28 cellular contexts compared by ENCODE assay signal in the genomic region with DNA sequence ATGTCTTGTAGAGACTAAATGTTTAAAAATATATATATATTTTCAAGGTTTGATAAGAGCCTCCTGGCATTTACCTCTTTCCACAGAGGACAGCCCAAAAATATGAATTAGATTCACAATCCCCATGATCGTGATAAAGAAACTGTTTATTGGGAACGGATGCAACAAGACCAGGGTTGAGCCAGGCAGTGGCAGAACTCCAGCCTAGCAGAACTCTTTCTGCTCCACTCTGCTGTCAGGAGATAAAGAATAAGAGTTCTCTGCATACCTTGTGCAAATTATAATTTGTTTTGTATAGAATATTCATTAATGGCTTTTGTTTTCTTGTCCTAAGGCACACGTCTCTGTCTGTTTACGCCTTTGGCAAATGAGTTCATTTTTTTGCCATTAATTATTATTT.
"Had no signal": no experiment of that assay in that cellular context is flagged by ENCODE, and none has a peak within 500 bp of the region (broad histone marks: within the 10 kb centered on the region; RNA-seq: fewer than 3 reads in every experiment).

No MANE protein-coding gene starts in this region.

- H3K4me1 ChIP-seq: pancreas, prostate gland, sigmoid colon, stomach, thyroid gland, transverse colon, upper lobe of right lung, uterus had no signal

- H3K9me3 Mint-ChIP-seq: nephron progenitor cell, type B pancreatic cell had no signal

- H3K27me3 ChIP-seq: neutrophil, pancreas, right lobe of liver, sigmoid colon, stomach, thyroid gland, transverse colon, upper lobe of right lung, uterus had no signal

- H3K27me3 Mint-ChIP-seq: naive thymus-derived CD8-positive, alpha-beta T cell; natural killer cell treated with Interleukin-12 subunit alpha and Interleukin-12 subunit beta and Interleukin-15 and Interleukin-18, amount 100 ng/mL, for 72 hours; stimulated activated naive B cell treated with anti-CD40 and anti-IgM and Interleukin-4, amounts not matched to agents 10 μg/mL and 1 μg/mL and 100 μg/mL, for 72 hours; stimulated activated naive CD8-positive, alpha-beta T cell treated with anti-CD3 and anti-CD28 coated beads, Interleukin-15, Interleukin-2, amounts not matched to agents 100 ng/mL and 50 ng/mL, for 24 hours; type B pancreatic cell had no signal

- ATAC-seq: naive thymus-derived CD8-positive, alpha-beta T cell; natural killer cell treated with Interleukin-12 subunit alpha and Interleukin-12 subunit beta and Interleukin-15 and Interleukin-18, amount 100 ng/mL, for 72 hours; pancreas; right cardiac atrium; right lobe of liver; stimulated activated effector memory CD8-positive, alpha-beta T cell treated with anti-CD3 and anti-CD28 coated beads, Interleukin-12 subunit alpha, Interleukin-12 subunit beta, amount 100 ng/mL, for 72 hours; stimulated activated naive B cell treated with anti-CD40 and anti-IgM and Interleukin-4, amounts not matched to agents 10 μg/mL and 1 μg/mL and 100 μg/mL, for 72 hours; upper lobe of right lung had no signal

- H3K36me3 Mint-ChIP-seq: stimulated activated effector memory CD8-positive, alpha-beta T cell treated with anti-CD3 and anti-CD28 coated beads, Interleukin-12 subunit alpha, Interleukin-12 subunit beta, amount 100 ng/mL, for 72 hours; stimulated activated naive B cell treated with anti-CD40 and anti-IgM and Interleukin-4, amounts not matched to agents 10 μg/mL and 1 μg/mL and 100 μg/mL, for 72 hours; type B pancreatic cell had no signal

- H3K27ac Mint-ChIP-seq: naive thymus-derived CD8-positive, alpha-beta T cell; natural killer cell treated with Interleukin-12 subunit alpha and Interleukin-12 subunit beta and Interleukin-15 and Interleukin-18, amount 100 ng/mL, for 72 hours; nephron progenitor cell; stimulated activated effector memory CD8-positive, alpha-beta T cell treated with anti-CD3 and anti-CD28 coated beads, Interleukin-12 subunit alpha, Interleukin-12 subunit beta, amount 100 ng/mL, for 72 hours; stimulated activated naive B cell treated with anti-CD40 and anti-IgM and Interleukin-4, amounts not matched to agents 10 μg/mL and 1 μg/mL and 100 μg/mL, for 72 hours; stimulated activated naive CD8-positive, alpha-beta T cell treated with anti-CD3 and anti-CD28 coated beads, Interleukin-15, Interleukin-2, amounts not matched to agents 100 ng/mL and 50 ng/mL, for 24 hours; type B pancreatic cell had no signal

- H3K4me1 Mint-ChIP-seq: naive thymus-derived CD8-positive, alpha-beta T cell; nephron progenitor cell; stimulated activated effector memory CD8-positive, alpha-beta T cell treated with anti-CD3 and anti-CD28 coated beads, Interleukin-12 subunit alpha, Interleukin-12 subunit beta, amount 100 ng/mL, for 72 hours; stimulated activated naive B cell treated with anti-CD40 and anti-IgM and Interleukin-4, amounts not matched to agents 10 μg/mL and 1 μg/mL and 100 μg/mL, for 72 hours had no signal

- H3K36me3 ChIP-seq: neutrophil, pancreas, prostate gland, right lobe of liver, sigmoid colon, stomach, thoracic aorta, thyroid gland, transverse colon, upper lobe of right lung, uterus had no signal

- H3K9me3 ChIP-seq: neutrophil, pancreas, prostate gland, right lobe of liver, sigmoid colon, stomach, thoracic aorta, thyroid gland, transverse colon, upper lobe of right lung, uterus had no signal

- DNase-seq: naive thymus-derived CD8-positive, alpha-beta T cell; nephron progenitor cell; nucleus accumbens; pancreas; retina; right cardiac atrium; right lobe of liver; sigmoid colon; small intestine; stimulated activated CD4-positive, alpha-beta T cell treated with anti-CD3 and anti-CD28 coated beads, Interleukin-15, amount 100 ng/mL, for 24 hours; stimulated activated CD4-positive, alpha-beta T cell treated with anti-CD3 and anti-CD28 coated beads, Interleukin-2, amount 100 ng/mL, for 24 hours; stimulated activated CD4-positive, alpha-beta T cell treated with anti-CD3 and anti-CD28 coated beads, Interleukin-2, amount 100 ng/mL, for 48 hours; stimulated activated CD4-positive, alpha-beta T cell treated with anti-CD3 and anti-CD28 coated beads, Interleukin-4, amount 100 ng/mL, for 24 hours; stimulated activated naive B cell treated with anti-CD40 and anti-IgM and Interleukin-4, amounts not matched to agents 10 μg/mL and 1 μg/mL and 100 μg/mL, for 72 hours; stimulated activated naive CD4-positive, alpha-beta T cell treated with Interleukin-2 at 50 U/mL for 16 hours; stomach; thyroid gland; transverse colon; upper lobe of right lung; uterus had no signal

- H3K4me3 Mint-ChIP-seq: naive thymus-derived CD8-positive, alpha-beta T cell; natural killer cell treated with Interleukin-12 subunit alpha and Interleukin-12 subunit beta and Interleukin-15 and Interleukin-18, amount 100 ng/mL, for 72 hours; nephron progenitor cell; neural crest cell; stimulated activated effector memory CD8-positive, alpha-beta T cell treated with anti-CD3 and anti-CD28 coated beads, Interleukin-12 subunit alpha, Interleukin-12 subunit beta, amount 100 ng/mL, for 72 hours; stimulated activated naive B cell treated with anti-CD40 and anti-IgM and Interleukin-4, amounts not matched to agents 10 μg/mL and 1 μg/mL and 100 μg/mL, for 72 hours; stimulated activated naive CD8-positive, alpha-beta T cell treated with anti-CD3 and anti-CD28 coated beads, Interleukin-15, Interleukin-2, amounts not matched to agents 100 ng/mL and 50 ng/mL, for 24 hours; type B pancreatic cell had no signal

- H3K4me3 ChIP-seq: pancreas, prostate gland, right lobe of liver, sigmoid colon, stomach, thoracic aorta, thyroid gland, transverse colon, upper lobe of right lung, uterus had no signal

- H3K27ac ChIP-seq: neutrophil, pancreas, prostate gland, right lobe of liver, sigmoid colon, stomach, thoracic aorta, thyroid gland, transverse colon, upper lobe of right lung, uterus had no signal
